In genomic region chr1:109802136-109802900, GRCh38 we compare ENCODE assay signal across 10 cellular contexts. TPM values are rescaled to one million over a fixed set of nuclear protein-coding genes. Genes with fewer than 3 reads are reported as not detected.
DNase-seq lines count a peak whose midpoint lies in the region; ATAC-seq and TF ChIP-seq lines count a peak whose summit lies in the region.
"Had no signal": no experiment of that assay in that cellular context is flagged by ENCODE, and none has a peak within 500 bp of the region (broad histone marks: within the 10 kb centered on the region; RNA-seq: fewer than 3 reads in every experiment).

No MANE protein-coding gene starts in this region.

- peaks cover 2% of the 10 kb centered on the region for H3K4me1 ChIP-seq in right cardiac atrium (ENCODE audit: control insufficient read depth, insufficient read depth, low read length)

- H3K4me3 ChIP-seq in right cardiac atrium (ENCODE audit: low read length) = no peak overlapping the region

- H3K9me3 ChIP-seq in right cardiac atrium (ENCODE audit: control insufficient read depth, low read length) = no peaks in the 10 kb centered on the region

- WGBS in right cardiac atrium = 86% methylated on average over 17 of the region's 17 CpGs

- H3K27ac ChIP-seq in right cardiac atrium (ENCODE audit: low read length) = no peak overlapping the region

- TF ChIP-seq POLR2A in erythroblast (IDR thresholded peaks at IDR 0.05; ENCODE audit: low read length) = no peak

- H3K27me3 ChIP-seq in right cardiac atrium (ENCODE audit: control insufficient read depth, insufficient read depth) = no peaks in the 10 kb centered on the region

- intact Hi-C loops in right cardiac atrium (cut with DNase I) = no loop called here

- peak in 4 of 5 donors; percentile 25 to 87 (median 42) for DNase-seq in T-helper 1 cell
- DNase-seq in activated T-helper 1 cell treated with Interleukin-2 at 50 U/mL for 16 hours (ENCODE audit: low read depth) = peak; percentile 27
- DNase-seq in right cardiac atrium = peak in 1 of 3 donors; percentile 52
- DNase-seq in stimulated activated CD8-positive, alpha-beta memory T cell treated with anti-CD3 and anti-CD28 coated beads, Interleukin-7, amount 100 ng/mL, for 48 hours (ENCODE audit: extremely low read depth in 1 of 2, low read depth in 1 of 2) = peak; percentile 40 to 62
- DNase-seq in superior temporal gyrus (ENCODE audit: extremely low spot score) = no peak
- no peak for DNase-seq in erythroblast (lab: John Stamatoyannopoulos, UW)

- ATAC-seq in right cardiac atrium = peak; percentile 24 to 48
- no peak for ATAC-seq in HG02763 (IDR thresholded peaks at IDR 0.05; ENCODE audit: unreplicated experiment)
- no peak for ATAC-seq in GM18520 (IDR thresholded peaks at IDR 0.05; ENCODE audit: unreplicated experiment)

RNA-seq across cellular contexts. Expression of gene EPS8L3, which starts 38.6 kb away (rescaled TPM):
- total RNA-seq in right cardiac atrium = not detected
- not detected for polyA plus RNA-seq in right cardiac atrium
- total RNA-seq: G401 had no signal
- polyA plus RNA-seq: IgD-negative memory B cell had no signal

Comparison
In these comparisons a context has a peak if more than half of its experiments do, and no peak if none do; other contexts are left out.
1. DNase-seq: peak in T-helper 1 cell (4 of 5), activated T-helper 1 cell treated with Interleukin-2 at 50 U/mL for 16 hours (single experiment) and stimulated activated CD8-positive, alpha-beta memory T cell treated with anti-CD3 and anti-CD28 coated beads, Interleukin-7, amount 100 ng/mL, for 48 hours (2 of 2); none in superior temporal gyrus (single experiment) and erythroblast (0 of 2).
2. ATAC-seq: peak in right cardiac atrium (2 of 2); none in HG02763 (single experiment) and GM18520 (single experiment).